In the genomic region with DNA sequence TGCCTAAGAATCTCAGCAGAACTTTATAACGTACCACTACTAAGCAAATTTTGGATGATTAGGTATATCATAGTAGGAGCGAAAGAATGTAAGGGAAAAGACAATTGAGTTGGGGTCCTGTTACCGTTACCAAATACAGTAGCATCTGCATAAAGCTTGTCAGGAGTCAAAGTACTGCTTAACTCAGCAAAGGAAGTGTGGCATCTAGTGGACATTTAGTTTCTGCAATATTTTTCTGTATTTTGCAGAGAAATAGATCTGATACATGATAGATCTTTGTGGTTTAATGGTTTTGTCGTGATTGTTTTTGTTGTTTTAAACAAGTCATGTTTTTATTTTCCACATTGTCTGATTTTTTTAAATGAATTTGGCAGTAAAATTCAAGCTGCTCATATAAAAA, we compare ENCODE assay signal across 11 cellular contexts.
DNase-seq lines count a peak whose midpoint lies in the region; FAIRE-seq and TF ChIP-seq lines count a peak whose summit lies in the region.
"Had no signal": no experiment of that assay in that cellular context is flagged by ENCODE, and none has a peak within 500 bp of the region (broad histone marks: within the 10 kb centered on the region; RNA-seq: fewer than 3 reads in every experiment).

No MANE protein-coding gene starts in this region.

- H3K79me1 ChIP-seq in H1 (ENCODE audit: low read depth, low read length), result no peaks in the 10 kb centered on the region

- H3K36me3 ChIP-seq in OCI-LY3 (replicated peaks; ENCODE audit: low read depth, low read length) (no peaks in the 10 kb centered on the region), H1 (ENCODE audit: control insufficient read depth in 2 of 4, insufficient read depth in 4 of 4, low read length in 3 of 4) (no peaks in the 10 kb centered on the region)

- 0 out of 2 replicates have a peak, but pooled peaks cover 3% of the 10 kb centered on the region for H3K27me3 ChIP-seq in OCI-LY3 (ENCODE audit: low read depth, low read length)
- H3K27me3 ChIP-seq in H1 (replicated peaks in 1 of 4; ENCODE audit: control insufficient read depth in 3 of 4, extremely low read depth in 1 of 4, insufficient read depth in 3 of 4, low read length in 3 of 4), result no peaks in the 10 kb centered on the region
- H3K27me3 ChIP-seq: testis had no signal

- 49% methylated on average over 4 of the region's 4 CpGs; no CpG with 5 or more reads in 1 of the 2 experiments for WGBS in H1 (ENCODE audit: extremely low coverage in 1 of 2, insufficient coverage in 1 of 2, insufficient read length in 1 of 2, insufficient replicate concordance in 2 of 2, low coverage in 1 of 2, low lambda C conversion rate in 2 of 2, missing lambda C conversion rate in 1 of 2), 2 experiments

- no peak overlapping the region for H2BK120ac ChIP-seq in H1 (replicated peaks; ENCODE audit: low read depth, low read length)

- H3K23me2 ChIP-seq in H1 (ENCODE audit: low read depth, low read length), result no peaks in the 10 kb centered on the region

- TF ChIP-seq CTCF in OCI-LY3 (IDR thresholded peaks at IDR 0.05; ENCODE audit: low read depth, low read length) (peak; percentile 73), H1 (IDR thresholded peaks at IDR 0.05; ENCODE audit: control extremely low read depth in 1 of 3, insufficient read depth in 1 of 3, low read depth in 1 of 3, low read length in 3 of 3) (peak in 2 of 3 experiments; percentile 54 to 60; a peak in 3 of 4 replicates), type B pancreatic cell (conservative IDR thresholded peaks at IDR 0.05) (peak; percentile 66)

- no peak overlapping the region for H2BK20ac ChIP-seq in H1 (ENCODE audit: low read length)

- H4K20me1 ChIP-seq in OCI-LY3 (ENCODE audit: insufficient read depth, low read length) (no peaks in the 10 kb centered on the region), H1 (replicated peaks in 1 of 2; ENCODE audit: control insufficient read depth in 1 of 2, insufficient read depth in 2 of 2, low read length in 2 of 2) (no peaks in the 10 kb centered on the region)

- H3K4ac ChIP-seq in H1 (replicated peaks; ENCODE audit: insufficient read length, low read depth, low read length), result no peak overlapping the region

- H3K79me2 ChIP-seq in OCI-LY3 (ENCODE audit: low read length) (no peaks in the 10 kb centered on the region), H1 (ENCODE audit: control insufficient read depth in 1 of 2, insufficient read depth in 2 of 2, low read length in 2 of 2) (no peaks in the 10 kb centered on the region)

- no peak overlapping the region for H2BK5ac ChIP-seq in H1 (ENCODE audit: low read depth, low read length)

- H2AFZ ChIP-seq in OCI-LY3 (ENCODE audit: low read depth, low read length) (peak overlapping the region; percentile 75), H1 (ENCODE audit: low read length) (no peak overlapping the region)

- H4K8ac ChIP-seq in H1 (ENCODE audit: extremely low read depth, insufficient read depth, low read length), result no peak overlapping the region

- H3K27ac Mint-ChIP-seq in type B pancreatic cell, result no peak overlapping the region

- peaks cover 4% of the 10 kb centered on the region for H3K27me3 Mint-ChIP-seq in type B pancreatic cell

- H2AK5ac ChIP-seq in H1 (ENCODE audit: low read depth, low read length), result no peak overlapping the region

- H3K27ac ChIP-seq in OCI-LY3 (ENCODE audit: low read length) (no peak overlapping the region), H1 (ENCODE audit: low read depth, low read length) (no peak overlapping the region), substantia nigra (ENCODE audit: low read depth, low read length, poor library complexity, severe bottlenecking) (no peak overlapping the region)
- H3K27ac ChIP-seq: testis had no signal

- H3K9me3 ChIP-seq in OCI-LY3 (ENCODE audit: insufficient read depth, low read length) (no peaks in the 10 kb centered on the region), H1 (ENCODE audit: insufficient read depth in 2 of 2, low read depth in 1 of 2, low read length in 1 of 2) (no peaks in the 10 kb centered on the region)
- H3K9me3 ChIP-seq: testis had no signal

- DNase-seq in NCI-H748 (lab: John Stamatoyannopoulos, UW; ENCODE audit: unreplicated experiment) (peak; percentile 2), NCI-H748 treated with DMSO at 0.1 percent for 48 hours (lab: John Stamatoyannopoulos, UW) (no peak), H1 (ENCODE audit: low read depth in 1 of 2, low spot score in 2 of 2) (no peak), type B pancreatic cell (ENCODE audit: extremely low spot score, unreplicated experiment) (no peak), NCI-H524 treated with DMSO at 0.1 percent for 48 hours (lab: John Stamatoyannopoulos, UW) (no peak), substantia nigra (lab: John Stamatoyannopoulos, UW) (no peak), HK-2 (ENCODE audit: unreplicated experiment) (no peak)
- DNase-seq: activated gamma-delta T cell treated with Interleukin-2 at 50 U/mL for 16 hours; stimulated activated CD4-positive, alpha-beta T cell treated with anti-CD3 and anti-CD28 coated beads, Interleukin-4, amount 100 ng/mL, for 4 hours; testis had no signal

- H3K4me2 ChIP-seq in OCI-LY3 (ENCODE audit: low read length) (peak overlapping the region; percentile 52), H1 (ENCODE audit: insufficient read depth in 1 of 2, low read depth in 2 of 2, low read length in 2 of 2) (no peak overlapping the region)

- no peaks in the 10 kb centered on the region for H3K9me3 Mint-ChIP-seq in type B pancreatic cell

- H4K5ac ChIP-seq in H1 (ENCODE audit: insufficient read length, low read depth, low read length), result no peak overlapping the region

- H2BK12ac ChIP-seq in H1 (ENCODE audit: low read depth, low read length), result no peak overlapping the region

- FAIRE-seq in H1 (lab: Jason Lieb, UNC), result peak; percentile 66

- H3K36me3 Mint-ChIP-seq in type B pancreatic cell, result no peaks in the 10 kb centered on the region

- no peak overlapping the region for H3K23ac ChIP-seq in H1 (ENCODE audit: insufficient read length)

- no peak overlapping the region for H2BK15ac ChIP-seq in H1 (ENCODE audit: low read length)

- no peak for TF ChIP-seq POLR2A in H1 (IDR thresholded peaks at IDR 0.05; ENCODE audit: control extremely low read depth in 1 of 2, low read depth in 2 of 2, low read length in 2 of 2)

- H3K4me3 ChIP-seq in OCI-LY3 (ENCODE audit: low read length) (no peak overlapping the region), H1 (ENCODE audit: extremely low read depth in 1 of 4, insufficient read depth in 2 of 4, low read depth in 3 of 4, low read length in 4 of 4) (no peak overlapping the region)
- H3K4me3 ChIP-seq: testis had no signal

- no peak overlapping the region for H3K9ac ChIP-seq in OCI-LY3 (ENCODE audit: low read length)
- H3K9ac ChIP-seq in H1 (replicated peaks in 1 of 4; ENCODE audit: extremely low read depth in 1 of 4, low read depth in 3 of 4, low read length in 3 of 4), result no peak overlapping the region

- H4K91ac ChIP-seq in H1 (replicated peaks; ENCODE audit: insufficient read length, low read length), result no peak overlapping the region

- no peak overlapping the region for H3K56ac ChIP-seq in H1 (replicated peaks; ENCODE audit: insufficient read length, low read depth, low read length)

- no peak overlapping the region for H3K18ac ChIP-seq in H1 (ENCODE audit: extremely low read depth, low read length)

- no peak overlapping the region for H3K14ac ChIP-seq in H1 (ENCODE audit: insufficient read length)

- H3K4me3 Mint-ChIP-seq in type B pancreatic cell, result no peak overlapping the region

- peaks cover 3% of the 10 kb centered on the region for H3K4me1 Mint-ChIP-seq in type B pancreatic cell (ENCODE audit: unreplicated experiment)

- CTCF ChIA-PET in H1 (lab: Charles Lee; ENCODE audit: partially characterized antibody), result interaction anchor here (0.7 to 3.1 kb wide), 11 partner anchors 10 to 336 kb away, joined by 3 to 10 read pairs (median 6); no protein-coding TSS in a partner anchor

- POLR2A ChIA-PET in H1 (lab: Charles Lee; ENCODE audit: partially characterized antibody), result no interaction called here

- peak; percentile 72 to 77 for TF ChIP-seq RAD21 in H1 (IDR thresholded peaks at IDR 0.05 in 1 of 2, conservative IDR thresholded peaks at IDR 0.05 in 1 of 2; ENCODE audit: low read depth in 2 of 2, low read length in 2 of 2)

- no peak for TF ChIP-seq EP300 in H1 (IDR thresholded peaks at IDR 0.05; ENCODE audit: borderline replicate concordance in 1 of 2, low read depth in 2 of 2, low read length in 2 of 2)

- no peaks in the 10 kb centered on the region for H3K4me1 ChIP-seq in OCI-LY3 (ENCODE audit: low read length)
- H3K4me1 ChIP-seq in H1 (replicated peaks in 1 of 4; ENCODE audit: control insufficient read depth in 3 of 4, insufficient read depth in 4 of 4, low read length in 3 of 4), result peaks cover 0 to 2% (median 0%) of the 10 kb centered on the region in 4 experiments; a peak in 1 of 7 replicates
- H3K4me1 ChIP-seq: testis had no signal

TF ChIP-seq in H1, 55 proteins besides CTCF, POLR2A, EP300 and RAD21 (continues in another document):
- TF ChIP-seq YY1 (IDR thresholded peaks at IDR 0.05; ENCODE audit: low read depth, low read length), result no peak
